21 cellular contexts compared by ENCODE assay signal in the genomic region with DNA sequence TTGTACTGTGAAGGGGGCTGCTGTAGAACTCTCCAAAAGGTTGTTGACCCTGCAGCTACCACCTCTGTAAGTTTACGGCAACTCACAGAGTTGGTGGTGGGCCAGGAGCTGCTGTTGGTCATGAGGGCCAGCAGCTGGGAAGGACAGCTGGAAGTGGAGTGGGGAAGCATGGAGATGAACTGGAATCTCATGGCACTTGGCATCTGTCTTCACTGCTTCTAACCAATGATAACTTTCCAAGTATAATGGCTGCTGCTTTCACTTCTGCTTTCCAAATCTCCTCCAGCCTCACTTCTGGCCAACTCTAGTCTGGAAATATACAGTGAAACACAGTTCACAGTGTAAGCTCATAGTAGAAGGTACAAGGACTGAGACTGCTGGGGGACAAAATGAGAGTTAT.
"Had no signal": no experiment of that assay in that cellular context is flagged by ENCODE, and none has a peak within 500 bp of the region (broad histone marks: within the 10 kb centered on the region; RNA-seq: fewer than 3 reads in every experiment).

No MANE protein-coding gene starts in this region.

- H3K27me3 ChIP-seq: breast epithelium, sigmoid colon, suprapubic skin, upper lobe of left lung had no signal

- H3K36me3 ChIP-seq: breast epithelium, prostate gland, sigmoid colon, suprapubic skin, upper lobe of left lung, WERI-Rb-1 had no signal

- ATAC-seq: activated CD4-positive, alpha-beta T cell treated with anti-CD3 and anti-CD28 coated beads for 36 hours; activated CD8-positive, alpha-beta T cell treated with anti-CD3 and anti-CD28 coated beads for 36 hours; activated T-cell treated with anti-CD3 and anti-CD28 coated beads, Interleukin-2, amount 50 U/mL, for 72 hours; esophagus mucosa; naive thymus-derived CD4-positive, alpha-beta T cell; stimulated activated naive CD8-positive, alpha-beta T cell treated with anti-CD3 and anti-CD28 coated beads, Interleukin-15, Interleukin-2, amounts not matched to agents 100 U/mL and 50 U/mL, for 24 hours had no signal

- H3K4me3 ChIP-seq: breast epithelium, dorsolateral prefrontal cortex, prostate gland, sigmoid colon, suprapubic skin, upper lobe of left lung had no signal

- H3K4me1 ChIP-seq: breast epithelium, prostate gland, suprapubic skin, upper lobe of left lung had no signal

- H3K9me3 ChIP-seq: breast epithelium, prostate gland, sigmoid colon, suprapubic skin, upper lobe of left lung had no signal

- DNase-seq: activated CD4-positive, alpha-beta T cell treated with anti-CD3 and anti-CD28 coated beads for 36 hours; activated CD8-positive, alpha-beta memory T cell treated with anti-CD3 and anti-CD28 coated beads, Interleukin-2, amount 50 U/mL, for 4 hours; activated CD8-positive, alpha-beta T cell treated with anti-CD3 and anti-CD28 coated beads for 36 hours; activated gamma-delta T cell treated with Interleukin-2 at 50 U/mL for 16 hours; activated naive CD8-positive, alpha-beta T cell treated with anti-CD3 and anti-CD28 coated beads, Interleukin-2, amount 10 ng/mL, durations not matched to agents 7 days and 5 days; activated T-cell treated with anti-CD3 and anti-CD28 coated beads, Interleukin-2, amount 50 U/mL, for 72 hours; anterior cingulate cortex; dorsolateral prefrontal cortex; naive thymus-derived CD4-positive, alpha-beta T cell; nucleus accumbens; sigmoid colon; stimulated activated CD4-positive, alpha-beta T cell treated with anti-CD3 and anti-CD28 coated beads, Interleukin-2, amount 100 ng/mL, for 48 hours; stimulated activated naive CD8-positive, alpha-beta T cell treated with anti-CD3 and anti-CD28 coated beads, Interleukin-15, Interleukin-2, amounts not matched to agents 100 U/mL and 50 U/mL, for 24 hours; T-helper 9 cell; upper lobe of left lung; WERI-Rb-1 had no signal

- FAIRE-seq: endometrium had no signal

- H3K27ac ChIP-seq: breast epithelium, dorsolateral prefrontal cortex, prostate gland, sigmoid colon, suprapubic skin, upper lobe of left lung, WERI-Rb-1 had no signal
